ENCODE assay signal across 27 cellular contexts in genomic region chr16:25092489-25092888, GRCh38. TPM values are rescaled to one million over a fixed set of nuclear protein-coding genes. Genes with fewer than 3 reads are reported as not detected.
A peak's percentile ranks its signal among the peaks of the same experiment; 100 is the strongest.
DNase-seq lines count a peak whose midpoint lies in the region; ATAC-seq, FAIRE-seq and TF ChIP-seq lines count a peak whose summit lies in the region.
"Had no signal": no experiment of that assay in that cellular context is flagged by ENCODE, and none has a peak within 500 bp of the region (broad histone marks: within the 10 kb centered on the region; RNA-seq: fewer than 3 reads in every experiment).

No MANE protein-coding gene starts in this region.

- H3K4me1 ChIP-seq in OCI-LY1 (ENCODE audit: insufficient read depth, low read length, severe bottlenecking) = peaks cover 40% of the 10 kb centered on the region
- H3K4me1 ChIP-seq: esophagus squamous epithelium, gastrocnemius medialis had no signal

- TF ChIP-seq POLR2A in GM12892 (IDR thresholded peaks at IDR 0.05; ENCODE audit: low read depth, low read length) = no peak

- no peak overlapping the region for H3K4me3 ChIP-seq in OCI-LY1 (ENCODE audit: low read depth, low read length, poor library complexity, severe bottlenecking)
- H3K4me3 ChIP-seq: coronary artery, esophagus squamous epithelium, gastrocnemius medialis, Peyer's patch, SJSA1, testis had no signal

- no peak overlapping the region for H3K4me2 ChIP-seq in OCI-LY1 (ENCODE audit: low read length)

- DNase-seq in activated T-cell treated with anti-CD3 and anti-CD28 coated beads, Interleukin-2, amount 50 U/mL, for 72 hours = no peak
- DNase-seq in activated T-cell treated with anti-CD3 and anti-CD28 coated beads, Interleukin-2, amount 50 U/mL, for 4 hours = no peak
- DNase-seq in GM12892 (ENCODE audit: insufficient read length) = no peak
- peak; percentile 21 for DNase-seq in myocyte (ENCODE audit: low read depth)
- no peak for DNase-seq in DMS153 (lab: John Stamatoyannopoulos, UW)
- no peak for DNase-seq in HFFc6
- DNase-seq in effector CD4-positive, alpha-beta T cell = no peak
- DNase-seq: anterior cingulate cortex; C1 segment of cervical spinal cord; EL; endodermal cell; esophagus squamous epithelium; gastrocnemius medialis; H9; left ventricle myocardium superior; natural killer cell; NCI-H1092 treated with DMSO at 0.1 percent for 48 hours; NCI-H2029; NK-92 treated with Interleukin-12 subunit alpha and Interleukin-12 subunit beta, amount 100 ng/mL, for 24 hours; Peyer's patch; testis had no signal

- H4K20me1 ChIP-seq in OCI-LY1 (ENCODE audit: insufficient read depth, low read length) = no peaks in the 10 kb centered on the region

- no peaks in the 10 kb centered on the region for H3K9me3 ChIP-seq in OCI-LY1 (ENCODE audit: low read length)
- H3K9me3 ChIP-seq: esophagus squamous epithelium, gastrocnemius medialis, Peyer's patch, SJSA1, testis had no signal

- no peaks in the 10 kb centered on the region for H3K9me2 ChIP-seq in OCI-LY1 (ENCODE audit: low read depth, low read length)

- no peaks in the 10 kb centered on the region for H3K36me3 ChIP-seq in OCI-LY1 (ENCODE audit: insufficient read depth, low read length)
- H3K36me3 ChIP-seq: esophagus squamous epithelium, gastrocnemius medialis, Peyer's patch, SJSA1 had no signal

- no peaks in the 10 kb centered on the region for H3K36me3 Mint-ChIP-seq in activated T-cell treated with anti-CD3 and anti-CD28 coated beads, Interleukin-2, amount 50 U/mL, for 72 hours (ENCODE audit: insufficient read depth in 2 of 2)
- H3K36me3 Mint-ChIP-seq in activated T-cell treated with anti-CD3 and anti-CD28 coated beads, Interleukin-2, amount 50 U/mL, for 4 hours (ENCODE audit: insufficient read depth) = no peaks in the 10 kb centered on the region
- peaks cover 7% of the 10 kb centered on the region for H3K36me3 Mint-ChIP-seq in HFFc6 (ENCODE audit: low read depth)
- H3K36me3 Mint-ChIP-seq: natural killer cell; stimulated activated memory B cell treated with anti-CD40 and anti-IgM and Interleukin-4, amounts not matched to agents 10 μg/mL and 1 μg/mL and 100 μg/mL, for 72 hours had no signal

- no peaks in the 10 kb centered on the region for H3K9me3 Mint-ChIP-seq in activated T-cell treated with anti-CD3 and anti-CD28 coated beads, Interleukin-2, amount 50 U/mL, for 72 hours
- no peaks in the 10 kb centered on the region for H3K9me3 Mint-ChIP-seq in activated T-cell treated with anti-CD3 and anti-CD28 coated beads, Interleukin-2, amount 50 U/mL, for 4 hours
- H3K9me3 Mint-ChIP-seq in HFFc6 = no peaks in the 10 kb centered on the region
- H3K9me3 Mint-ChIP-seq: endodermal cell; H9; natural killer cell; stimulated activated memory B cell treated with anti-CD40 and anti-IgM and Interleukin-4, amounts not matched to agents 10 μg/mL and 1 μg/mL and 100 μg/mL, for 72 hours had no signal

- H3K9ac ChIP-seq in OCI-LY1 (ENCODE audit: low read length) = no peak overlapping the region; the same call in 1 of the 2 replicates

- H3K4me3 Mint-ChIP-seq in activated T-cell treated with anti-CD3 and anti-CD28 coated beads, Interleukin-2, amount 50 U/mL, for 72 hours = peak overlapping the region; percentile 31 to 55
- H3K4me3 Mint-ChIP-seq in activated T-cell treated with anti-CD3 and anti-CD28 coated beads, Interleukin-2, amount 50 U/mL, for 4 hours = no peak overlapping the region
- no peak overlapping the region for H3K4me3 Mint-ChIP-seq in HFFc6
- H3K4me3 Mint-ChIP-seq: endodermal cell; H9; natural killer cell; stimulated activated memory B cell treated with anti-CD40 and anti-IgM and Interleukin-4, amounts not matched to agents 10 μg/mL and 1 μg/mL and 100 μg/mL, for 72 hours had no signal

- no peak overlapping the region for H2AFZ ChIP-seq in OCI-LY1 (ENCODE audit: low read length)

- no peaks in the 10 kb centered on the region for H3K27me3 ChIP-seq in OCI-LY1 (ENCODE audit: insufficient read depth, low read length)
- H3K27me3 ChIP-seq: esophagus squamous epithelium, gastrocnemius medialis, Peyer's patch, testis had no signal

- H3F3A ChIP-seq in OCI-LY1 (ENCODE audit: insufficient read depth, low read length) = peaks cover 5% of the 10 kb centered on the region; the same call in 1 of the 2 replicates

- H3K27ac ChIP-seq in OCI-LY1 (ENCODE audit: low read depth, low read length, poor library complexity, severe bottlenecking) = peak overlapping the region; percentile 98
- H3K27ac ChIP-seq: coronary artery, esophagus squamous epithelium, gastrocnemius medialis, Peyer's patch, SJSA1, VCaP had no signal

- H3K27me3 Mint-ChIP-seq in activated T-cell treated with anti-CD3 and anti-CD28 coated beads, Interleukin-2, amount 50 U/mL, for 72 hours (ENCODE audit: low read depth) = peaks cover 8% of the 10 kb centered on the region
- H3K27me3 Mint-ChIP-seq in activated T-cell treated with anti-CD3 and anti-CD28 coated beads, Interleukin-2, amount 50 U/mL, for 4 hours (ENCODE audit: low read depth) = no peaks in the 10 kb centered on the region
- peaks cover 16% of the 10 kb centered on the region for H3K27me3 Mint-ChIP-seq in HFFc6 (ENCODE audit: insufficient read depth)
- H3K27me3 Mint-ChIP-seq: stimulated activated memory B cell treated with anti-CD40 and anti-IgM and Interleukin-4, amounts not matched to agents 10 μg/mL and 1 μg/mL and 100 μg/mL, for 72 hours had no signal

- no peak overlapping the region for H3K27ac Mint-ChIP-seq in activated T-cell treated with anti-CD3 and anti-CD28 coated beads, Interleukin-2, amount 50 U/mL, for 72 hours
- H3K27ac Mint-ChIP-seq in HFFc6 = no peak overlapping the region
- H3K27ac Mint-ChIP-seq: endodermal cell had no signal

- peaks cover 24% of the 10 kb centered on the region for H3K4me1 Mint-ChIP-seq in activated T-cell treated with anti-CD3 and anti-CD28 coated beads, Interleukin-2, amount 50 U/mL, for 72 hours (ENCODE audit: low read depth)
- H3K4me1 Mint-ChIP-seq in activated T-cell treated with anti-CD3 and anti-CD28 coated beads, Interleukin-2, amount 50 U/mL, for 4 hours (ENCODE audit: low read depth) = peaks cover 25% of the 10 kb centered on the region
- H3K4me1 Mint-ChIP-seq in HFFc6 (ENCODE audit: low read depth) = peaks cover 24% of the 10 kb centered on the region
- H3K4me1 Mint-ChIP-seq: endodermal cell, H9 had no signal

- peak; percentile 5 for FAIRE-seq in GM12892 (lab: Jason Lieb, UNC)
- FAIRE-seq: D721Med had no signal

- no peak for ATAC-seq in activated T-cell treated with anti-CD3 and anti-CD28 coated beads, Interleukin-2, amount 50 U/mL, for 72 hours (replicated peaks in 1 of 2)
- ATAC-seq in activated T-cell treated with anti-CD3 and anti-CD28 coated beads, Interleukin-2, amount 50 U/mL, for 4 hours = no peak
- ATAC-seq: gastrocnemius medialis, left ventricle myocardium superior had no signal

- TF ChIP-seq CTCF in OCI-LY1 (IDR thresholded peaks at IDR 0.05; ENCODE audit: low read length) = no peak
- no peak for TF ChIP-seq CTCF in HFFc6 (IDR thresholded peaks at IDR 0.05)

- no peaks in the 10 kb centered on the region for H3K79me2 ChIP-seq in OCI-LY1 (ENCODE audit: insufficient read depth, low read length)

RNA-seq across cellular contexts. Expression of gene LCMT1, which starts 19.1 kb away (rescaled TPM):
- total RNA-seq in activated T-cell treated with anti-CD3 and anti-CD28 coated beads, Interleukin-2, amount 50 U/mL, for 72 hours = 10 to 100 TPM; 43.7 to 50.1 TPM
- total RNA-seq in activated T-cell treated with anti-CD3 and anti-CD28 coated beads, Interleukin-2, amount 50 U/mL, for 4 hours = 10 to 100 TPM; 32.0 to 40.1 (median 32.8) TPM
- 35.9 TPM for polyA plus RNA-seq in GM12892 (2012; ENCODE audit: missing spikeins)
- 48.0 and 48.5 TPM in 2 replicates for total RNA-seq in myocyte
- polyA plus RNA-seq in myocyte (2012) = 46.8 TPM
- 10 to 100 TPM; 31.7 to 44.1 (median 41.5) TPM for total RNA-seq in HFFc6 (2021; fragmentation: NEBNext Ultra II Directional; extraction: Animal tissue kit (Norgen Biotek cat#: 25700))

Comparison
In these comparisons a context has a peak if more than half of its experiments do, and no peak if none do; other contexts are left out.
1. H3K4me3 Mint-ChIP-seq: peak in activated T-cell treated with anti-CD3 and anti-CD28 coated beads, Interleukin-2, amount 50 U/mL, for 72 hours (2 of 2); none in activated T-cell treated with anti-CD3 and anti-CD28 coated beads, Interleukin-2, amount 50 U/mL, for 4 hours (single experiment) and HFFc6 (single experiment).